In genomic region chr2:128512664-128513415, GRCh38 we compare ENCODE assay signal across 14 cellular contexts.
A peak's percentile ranks its signal among the peaks of the same experiment; 100 is the strongest.
DNase-seq lines count a peak whose midpoint lies in the region; ATAC-seq and TF ChIP-seq lines count a peak whose summit lies in the region.
"Had no signal": no experiment of that assay in that cellular context is flagged by ENCODE, and none has a peak within 500 bp of the region (broad histone marks: within the 10 kb centered on the region; RNA-seq: fewer than 3 reads in every experiment).

No MANE protein-coding gene starts in this region.

- no peaks in the 10 kb centered on the region for H3K27me3 ChIP-seq in BLaER1 treated with 17β-estradiol and CSF1 and Interleukin-3, amounts not matched to agents 10 nM and 100 nM
- no peaks in the 10 kb centered on the region for H3K27me3 ChIP-seq in lung (ENCODE audit: control insufficient read depth, insufficient read depth)
- H3K27me3 ChIP-seq in CD4-positive, alpha-beta memory T cell (ENCODE audit: insufficient read depth, low read length) = no peaks in the 10 kb centered on the region
- H3K27me3 ChIP-seq: SJSA1 had no signal

- TF ChIP-seq CTCF in lung (IDR thresholded peaks at IDR 0.05; ENCODE audit: control extremely low read depth, extremely low read depth) = no peak

- H3K4me1 ChIP-seq in BLaER1 treated with 17β-estradiol and CSF1 and Interleukin-3, amounts not matched to agents 10 nM and 100 nM = peaks cover 19 to 48% (median 23%) of the 10 kb centered on the region in 10 experiments
- no peaks in the 10 kb centered on the region for H3K4me1 ChIP-seq in lung (ENCODE audit: control insufficient read depth in 2 of 2, insufficient read depth in 2 of 2, low read length in 2 of 2)
- H3K4me1 ChIP-seq in CD4-positive, alpha-beta memory T cell (ENCODE audit: insufficient read depth, low read length) = no peaks in the 10 kb centered on the region
- H3K4me1 ChIP-seq: SJSA1 had no signal

- no peaks in the 10 kb centered on the region for H3K4me1 Mint-ChIP-seq in CD4-positive, alpha-beta memory T cell

- peak overlapping the region in 3 of 11 experiments; percentile 23 to 42 (median 34); a peak in 2 of 22 replicates for H3K9ac ChIP-seq in BLaER1 treated with 17β-estradiol and CSF1 and Interleukin-3, amounts not matched to agents 10 nM and 100 nM

- peak overlapping the region; percentile 45 to 89 (median 60); a peak in 18 of 22 replicates for H3K4me2 ChIP-seq in BLaER1 treated with 17β-estradiol and CSF1 and Interleukin-3, amounts not matched to agents 10 nM and 100 nM

- no peaks in the 10 kb centered on the region for H3K9me3 Mint-ChIP-seq in CD4-positive, alpha-beta memory T cell
- H3K9me3 Mint-ChIP-seq: activated CD4-positive, alpha-beta T cell treated with anti-CD3 and anti-CD28 coated beads, Interleukin-2, amount 10 ng/mL, durations not matched to agents 7 days and 5 days; stimulated activated naive B cell treated with anti-CD40 and anti-IgM and Interleukin-4, amounts not matched to agents 10 μg/mL and 1 μg/mL and 100 μg/mL, for 72 hours had no signal

- H4K20me1 ChIP-seq in BLaER1 treated with 17β-estradiol and CSF1 and Interleukin-3, amounts not matched to agents 10 nM and 100 nM = no peaks in the 10 kb centered on the region

- CTCF ChIA-PET in CD4-positive, alpha-beta memory T cell (lab: Charles Lee; ENCODE audit: partially characterized antibody) = no interaction called here

- WGBS in lung, 2 donors = 79 to 80% methylated on average over 8 of the region's 8 CpGs

- H3K9me3 ChIP-seq in BLaER1 treated with 17β-estradiol and CSF1 and Interleukin-3, amounts not matched to agents 10 nM and 100 nM (replicated peaks in 1 of 11) = peaks cover 0 to 8% (median 4%) of the 10 kb centered on the region in 11 experiments; a peak in 11 of 22 replicates
- no peaks in the 10 kb centered on the region for H3K9me3 ChIP-seq in lung (ENCODE audit: control insufficient read depth in 2 of 2, insufficient read depth in 1 of 2, low read length in 1 of 2)
- no peaks in the 10 kb centered on the region for H3K9me3 ChIP-seq in CD4-positive, alpha-beta memory T cell (ENCODE audit: control insufficient read depth in 1 of 2, low read length in 2 of 2)
- H3K9me3 ChIP-seq: SJSA1 had no signal

- peaks cover 2 to 4% of the 10 kb centered on the region in 2 donors for H3K27me3 Mint-ChIP-seq in CD4-positive, alpha-beta memory T cell

- intact Hi-C loops in CD4-positive, alpha-beta memory T cell (cut with micrococcal nuclease) = no loop called here

- H3K27ac ChIP-seq in BLaER1 treated with 17β-estradiol and CSF1 and Interleukin-3, amounts not matched to agents 10 nM and 100 nM = peak overlapping the region in 6 of 11 experiments; percentile 13 to 76 (median 58); a peak in 10 of 22 replicates
- no peak overlapping the region for H3K27ac ChIP-seq in lung (ENCODE audit: low read depth in 1 of 2, low read length in 1 of 2)
- H3K27ac ChIP-seq in CD4-positive, alpha-beta memory T cell (ENCODE audit: low read depth, low read length) = no peak overlapping the region
- H3K27ac ChIP-seq: SJSA1 had no signal

- DNase-seq in astrocyte of the hippocampus (ENCODE audit: low read depth, low spot score) (peak; percentile 27), lung (ENCODE audit: low spot score) (no peak)
- no peak for DNase-seq in CD4-positive, alpha-beta memory T cell
- DNase-seq: activated CD4-positive, alpha-beta T cell treated with anti-CD3 and anti-CD28 coated beads, Interleukin-2, amount 10 ng/mL, durations not matched to agents 7 days and 5 days; activated T-cell treated with anti-CD3 and anti-CD28 coated beads, Interleukin-2, amount 50 U/mL, for 1 hour; EL; NK-92 treated with Interleukin-12 subunit alpha and Interleukin-12 subunit beta, amount 100 ng/mL, for 24 hours; stimulated activated naive B cell treated with anti-CD40 and anti-IgM and Interleukin-4, amounts not matched to agents 10 μg/mL and 1 μg/mL and 100 μg/mL, for 72 hours had no signal

- no peak overlapping the region for H3K4me3 Mint-ChIP-seq in CD4-positive, alpha-beta memory T cell
- H3K4me3 Mint-ChIP-seq: activated CD4-positive, alpha-beta T cell treated with anti-CD3 and anti-CD28 coated beads, Interleukin-2, amount 10 ng/mL, durations not matched to agents 7 days and 5 days had no signal

- H3K27ac Mint-ChIP-seq in CD4-positive, alpha-beta memory T cell = no peak overlapping the region
- H3K27ac Mint-ChIP-seq: activated CD4-positive, alpha-beta T cell treated with anti-CD3 and anti-CD28 coated beads, Interleukin-2, amount 10 ng/mL, durations not matched to agents 7 days and 5 days; stimulated activated naive B cell treated with anti-CD40 and anti-IgM and Interleukin-4, amounts not matched to agents 10 μg/mL and 1 μg/mL and 100 μg/mL, for 72 hours had no signal

- ATAC-seq in GM19438 (IDR thresholded peaks at IDR 0.05; ENCODE audit: low read depth, unreplicated experiment) (peak; percentile 61), lung (ENCODE audit: insufficient read depth, low FRiP score) (peak; percentile 15), HG03565 (IDR thresholded peaks at IDR 0.05; ENCODE audit: unreplicated experiment) (no peak), GM21381 (IDR thresholded peaks at IDR 0.05; ENCODE audit: unreplicated experiment) (no peak)

- no peak overlapping the region for H3K4me3 ChIP-seq in BLaER1 treated with 17β-estradiol and CSF1 and Interleukin-3, amounts not matched to agents 10 nM and 100 nM
- no peak overlapping the region for H3K4me3 ChIP-seq in lung
- H3K4me3 ChIP-seq in CD4-positive, alpha-beta memory T cell (ENCODE audit: low read length in 2 of 2) = no peak overlapping the region
- H3K4me3 ChIP-seq: SJSA1, skin epidermis had no signal

- peaks cover 0 to 7% (median 0%) of the 10 kb centered on the region in 11 experiments; a peak in 3 of 22 replicates for H3K36me3 ChIP-seq in BLaER1 treated with 17β-estradiol and CSF1 and Interleukin-3, amounts not matched to agents 10 nM and 100 nM
- no peaks in the 10 kb centered on the region for H3K36me3 ChIP-seq in lung (ENCODE audit: control insufficient read depth in 2 of 2, insufficient read depth in 2 of 2, low read length in 2 of 2)
- no peaks in the 10 kb centered on the region for H3K36me3 ChIP-seq in CD4-positive, alpha-beta memory T cell (ENCODE audit: insufficient read depth, low read length)
- H3K36me3 ChIP-seq: SJSA1 had no signal

- no peaks in the 10 kb centered on the region for H3K36me3 Mint-ChIP-seq in CD4-positive, alpha-beta memory T cell

- POLR2A ChIA-PET in CD4-positive, alpha-beta memory T cell (lab: Charles Lee; ENCODE audit: partially characterized antibody) = no interaction called here

Comparison
In these comparisons a context has a peak if more than half of its experiments do, and no peak if none do; other contexts are left out.
1. H3K27ac ChIP-seq: peak in BLaER1 treated with 17β-estradiol and CSF1 and Interleukin-3, amounts not matched to agents 10 nM and 100 nM (6 of 11); none in lung (0 of 2) and CD4-positive, alpha-beta memory T cell (single experiment).
2. ATAC-seq: peak in GM19438 (single experiment) and lung (single experiment); none in HG03565 (single experiment) and GM21381 (single experiment).